In genomic region chrX:41051303-41051702, GRCh38 we compare ENCODE assay signal across 9 cellular contexts.
"Had no signal": no experiment of that assay in that cellular context is flagged by ENCODE, and none has a peak within 500 bp of the region (broad histone marks: within the 10 kb centered on the region; RNA-seq: fewer than 3 reads in every experiment).

No MANE protein-coding gene starts in this region.

- ATAC-seq: GM23338, HepG2 had no signal

- DNase-seq: H9, HCEC 1CT, KBM-7 had no signal

- H3K4me3 ChIP-seq: GM23338 had no signal

- H3K4me2 ChIP-seq: GM23338, KMS-11 had no signal

- H3K9ac ChIP-seq: KMS-11 had no signal

- H3K36me3 Mint-ChIP-seq: IgD-negative memory B cell had no signal

- H3K27ac Mint-ChIP-seq: GM23338, H9 had no signal

- H3K27ac ChIP-seq: KMS-11 had no signal

- FAIRE-seq: H1, H54, HepG2 had no signal

- H3K9me3 Mint-ChIP-seq: GM23338 had no signal

- H2AFZ ChIP-seq: GM23338 had no signal

- H3K4me3 Mint-ChIP-seq: GM23338, H9, IgD-negative memory B cell had no signal
